ENCODE assay signal across 2 cellular contexts in the genomic region with DNA sequence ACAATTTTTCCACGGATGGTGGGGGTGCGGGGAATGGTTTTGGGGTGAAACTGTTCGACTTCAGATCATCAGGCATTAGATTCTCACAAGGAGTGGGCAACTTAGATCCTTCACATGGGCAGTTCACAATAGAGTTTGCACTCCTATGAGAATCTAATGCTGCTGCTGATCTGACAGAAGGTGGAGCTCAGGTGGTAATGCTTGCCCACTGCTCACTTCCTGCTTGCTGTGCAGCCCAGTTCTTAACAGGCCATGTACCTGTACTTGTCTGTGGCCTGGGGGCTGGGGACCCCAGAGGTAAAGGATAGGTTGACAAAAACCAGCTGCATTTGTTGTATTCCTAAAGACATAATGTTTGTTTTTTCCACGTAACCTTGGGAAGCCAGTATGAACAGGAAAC.
TF ChIP-seq lines count a peak whose summit lies in the region.

No MANE protein-coding gene starts in this region.

TF ChIP-seq in GM12891, 5 proteins besides CTCF, POLR2A, EP300 and RAD21:
- TF ChIP-seq POLR2AphosphoS5 (IDR thresholded peaks at IDR 0.05; ENCODE audit: low read depth, low read length), result no peak
- TF ChIP-seq SPI1 (IDR thresholded peaks at IDR 0.05; ENCODE audit: low read depth, low read length), result no peak
- no peak for TF ChIP-seq PAX5 (IDR thresholded peaks at IDR 0.05; ENCODE audit: insufficient read depth, low read length, severe bottlenecking)
- no peak for TF ChIP-seq POU2F2 (IDR thresholded peaks at IDR 0.05; ENCODE audit: low read depth, low read length)
- no peak for TF ChIP-seq TAF1 (IDR thresholded peaks at IDR 0.05; ENCODE audit: low read depth, low read length)

TF ChIP-seq in HepG2, 621 proteins besides CTCF, POLR2A, EP300 and RAD21:
- TF ChIP-seq ZNF383 (CRISPR knock-in tag; IDR thresholded peaks at IDR 0.05; ENCODE audit: borderline replicate concordance), result no peak
- no peak for TF ChIP-seq PHF21A (CRISPR knock-in tag; IDR thresholded peaks at IDR 0.05)
- TF ChIP-seq FOSL1 (CRISPR knock-in tag; IDR thresholded peaks at IDR 0.05; ENCODE audit: borderline replicate concordance), result no peak
- TF ChIP-seq NR2F2 (IDR thresholded peaks at IDR 0.05; ENCODE audit: borderline replicate concordance, low read depth), result no peak
- TF ChIP-seq ZNF878 (CRISPR knock-in tag; IDR thresholded peaks at IDR 0.05), result no peak
- TF ChIP-seq ZNF703 (CRISPR knock-in tag; IDR thresholded peaks at IDR 0.05; ENCODE audit: borderline replicate concordance), result no peak
- TF ChIP-seq, protein P1, sequence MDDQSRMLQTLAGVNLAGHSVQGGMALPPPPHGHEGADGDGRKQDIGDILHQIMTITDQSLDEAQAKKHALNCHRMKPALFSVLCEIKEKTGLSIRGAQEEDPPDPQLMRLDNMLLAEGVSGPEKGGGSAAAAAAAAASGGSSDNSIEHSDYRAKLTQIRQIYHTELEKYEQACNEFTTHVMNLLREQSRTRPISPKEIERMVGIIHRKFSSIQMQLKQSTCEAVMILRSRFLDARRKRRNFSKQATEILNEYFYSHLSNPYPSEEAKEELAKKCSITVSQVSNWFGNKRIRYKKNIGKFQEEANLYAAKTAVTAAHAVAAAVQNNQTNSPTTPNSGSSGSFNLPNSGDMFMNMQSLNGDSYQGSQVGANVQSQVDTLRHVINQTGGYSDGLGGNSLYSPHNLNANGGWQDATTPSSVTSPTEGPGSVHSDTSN (CRISPR knock-in tag; IDR thresholded peaks at IDR 0.05; ENCODE audit: borderline replicate concordance), result no peak
- TF ChIP-seq GATA4 (IDR thresholded peaks at IDR 0.05; ENCODE audit: borderline replicate concordance, low read depth), result no peak
- no peak for TF ChIP-seq ZNF501 (CRISPR knock-in tag; IDR thresholded peaks at IDR 0.05)
